Comparison of ENCODE assay signal across 8 cellular contexts in the genomic region with DNA sequence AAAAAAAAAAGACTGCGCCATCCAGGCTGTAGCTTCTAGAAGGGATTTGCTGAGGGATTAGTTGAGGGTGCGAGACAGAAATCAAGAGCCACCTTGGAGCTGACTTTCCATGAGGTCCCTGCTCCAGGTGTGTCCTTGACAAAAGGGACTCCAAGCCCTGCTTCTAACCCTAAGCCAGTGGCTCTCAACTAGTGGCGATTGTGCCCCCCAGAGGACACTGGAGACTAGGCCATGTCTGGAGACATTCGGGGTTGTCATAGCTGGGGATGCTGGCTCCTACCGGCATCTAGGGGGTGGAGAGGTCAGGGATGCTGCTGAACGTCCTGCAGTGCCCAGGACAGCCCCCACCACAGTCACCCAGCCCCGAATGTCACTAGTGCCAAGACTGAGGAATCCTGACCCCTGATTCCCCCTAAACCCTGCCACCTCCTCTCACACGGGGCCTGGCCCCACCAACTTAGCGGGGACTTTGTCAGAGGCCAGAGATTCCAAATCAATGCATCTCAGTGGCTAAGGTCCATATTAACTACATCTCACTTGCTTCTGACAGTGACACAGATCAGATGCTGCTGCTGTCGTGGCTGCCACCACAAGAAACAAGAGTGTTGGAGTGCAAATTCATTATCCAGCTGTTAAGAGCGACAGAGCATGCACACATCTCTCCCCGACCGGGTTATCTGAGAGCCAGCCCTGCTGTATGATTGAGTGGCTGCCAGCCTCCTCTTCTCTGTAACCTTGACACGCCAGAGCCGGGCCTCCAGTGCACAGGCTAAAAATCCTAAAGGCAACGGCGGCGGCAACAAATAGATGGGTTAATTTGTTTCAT. TPM values are rescaled to one million over a fixed set of nuclear protein-coding genes. Genes with fewer than 3 reads are reported as not detected.
DNase-seq lines count a peak whose midpoint lies in the region; ATAC-seq and TF ChIP-seq lines count a peak whose summit lies in the region.

No MANE protein-coding gene starts in this region.

- TF ChIP-seq POLR2A in gastrocnemius medialis (IDR thresholded peaks at IDR 0.05) = no peak

- no peaks in the 10 kb centered on the region for H3K9me3 ChIP-seq in gastrocnemius medialis

- no peak overlapping the region for H3K27ac ChIP-seq in gastrocnemius medialis

- peaks cover 15 to 22% (median 21%) of the 10 kb centered on the region in 3 donors for H3K27me3 ChIP-seq in gastrocnemius medialis

- intact Hi-C loops in gastrocnemius medialis (cut with DNase I; ENCODE audit: low total_unique reads) = no loop called here

- peaks cover 14% of the 10 kb centered on the region in 2 donors for H3K4me1 ChIP-seq in gastrocnemius medialis

- H3K36me3 ChIP-seq in gastrocnemius medialis = no peaks in the 10 kb centered on the region

- DNase-seq in DMS53 treated with DMSO at 0.1 percent for 48 hours (lab: John Stamatoyannopoulos, UW; ENCODE audit: unreplicated experiment) = peak; percentile 95
- peak; percentile 40 for DNase-seq in SW480 (ENCODE audit: low spot score)
- DNase-seq in iPS DF 19.7 (ENCODE audit: low read depth, low spot score) = peak; percentile 42
- DNase-seq in gastrocnemius medialis = no peak
- no peak for DNase-seq in mesenteric fat pad (ENCODE audit: low spot score)
- DNase-seq in stimulated activated naive CD4-positive, alpha-beta T cell (lab: John Stamatoyannopoulos, UW) = no peak

- in situ Hi-C loops in gastrocnemius medialis (cut with MboI; ENCODE audit: low sequenced_read_pairs in 4 of 4) = no loop called here

- no peak for TF ChIP-seq EP300 in Ishikawa (IDR thresholded peaks at IDR 0.05; ENCODE audit: borderline replicate concordance)

- H3K4me3 ChIP-seq in gastrocnemius medialis = no peak overlapping the region

- TF ChIP-seq RAD21 in Ishikawa (IDR thresholded peaks at IDR 0.05; ENCODE audit: low read depth) = peak; percentile 55

- no peak for TF ChIP-seq CTCF in gastrocnemius medialis (IDR thresholded peaks at IDR 0.05 in 4 of 5, conservative IDR thresholded peaks at IDR 0.05 in 1 of 5)

- ATAC-seq in gastrocnemius medialis = no peak
- ATAC-seq in GM18861 (IDR thresholded peaks at IDR 0.05; ENCODE audit: unreplicated experiment) = no peak

TF ChIP-seq in Ishikawa, 13 proteins besides CTCF, POLR2A, EP300 and RAD21:
- TF ChIP-seq TCF12 (IDR thresholded peaks at IDR 0.05; ENCODE audit: low read depth) (no peak), FOXM1 (IDR thresholded peaks at IDR 0.05; ENCODE audit: borderline replicate concordance, low read depth) (no peak), YY1 (IDR thresholded peaks at IDR 0.05; ENCODE audit: low read depth) (no peak), NFIC (IDR thresholded peaks at IDR 0.05) (no peak), TEAD4 (IDR thresholded peaks at IDR 0.05) (no peak)
- TF ChIP-seq, protein P1, sequence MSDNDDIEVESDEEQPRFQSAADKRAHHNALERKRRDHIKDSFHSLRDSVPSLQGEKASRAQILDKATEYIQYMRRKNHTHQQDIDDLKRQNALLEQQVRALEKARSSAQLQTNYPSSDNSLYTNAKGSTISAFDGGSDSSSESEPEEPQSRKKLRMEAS (IDR thresholded peaks at IDR 0.05) = no peak

RNA-seq across cellular contexts. Expression of a gene that starts 40.4 kb away (rescaled TPM):
- total RNA-seq in gastrocnemius medialis (10 to 100 TPM in 1 of 4 donors, 1 to 10 TPM in 3; 3.5 to 11.0 (median 8.2) TPM), mesenteric fat pad (21.5 TPM)

RNA-seq across cellular contexts. Expression of a gene that starts 40.6 kb away (rescaled TPM):
- total RNA-seq in gastrocnemius medialis = under 1 TPM in 1 of 4 donors, not detected in 3; 0.55 TPM
- 2.1 TPM for total RNA-seq in mesenteric fat pad

Comparison
In these comparisons a context has a peak if more than half of its experiments do, and no peak if none do; other contexts are left out.
1. DNase-seq: peak in DMS53 treated with DMSO at 0.1 percent for 48 hours (single experiment), SW480 (single experiment) and iPS DF 19.7 (single experiment); none in gastrocnemius medialis (0 of 2), mesenteric fat pad (single experiment) and stimulated activated naive CD4-positive, alpha-beta T cell (0 of 6).